13 cellular contexts compared by ENCODE assay signal in genomic region chr1:220804202-220804586, GRCh38. TPM values are rescaled to one million over a fixed set of nuclear protein-coding genes. Genes with fewer than 3 reads are reported as not detected.
DNase-seq lines count a peak whose midpoint lies in the region; ATAC-seq and TF ChIP-seq lines count a peak whose summit lies in the region.
"Had no signal": no experiment of that assay in that cellular context is flagged by ENCODE, and none has a peak within 500 bp of the region (broad histone marks: within the 10 kb centered on the region; RNA-seq: fewer than 3 reads in every experiment).

No MANE protein-coding gene starts in this region.

- H3K27ac Mint-ChIP-seq in chondrocyte (ENCODE audit: unreplicated experiment) (peak overlapping the region; percentile 85), HFFc6 (no peak overlapping the region)
- H3K27ac Mint-ChIP-seq: IgD-negative memory B cell had no signal

- peaks cover 0 to 44% of the 10 kb centered on the region in 2 donors for H3K36me3 ChIP-seq in gastroesophageal sphincter
- H3K36me3 ChIP-seq in thoracic aorta = peaks cover under 1% of the 10 kb centered on the region
- H3K36me3 ChIP-seq: BE2C had no signal

- H3K27ac ChIP-seq in gastroesophageal sphincter (peak overlapping the region; percentile 77 to 83 (median 80)), thoracic aorta (peak overlapping the region; percentile 74 to 80)

- no peak for TF ChIP-seq POLR2A in gastroesophageal sphincter (IDR thresholded peaks at IDR 0.05)

- H3K27me3 ChIP-seq in gastroesophageal sphincter (no peaks in the 10 kb centered on the region), thoracic aorta (replicated peaks; ENCODE audit: insufficient read depth) (no peaks in the 10 kb centered on the region)
- H3K27me3 ChIP-seq: BE2C had no signal

- H3K4me1 ChIP-seq in gastroesophageal sphincter = peaks cover 0 to 28% (median 3%) of the 10 kb centered on the region in 3 donors
- peaks cover 5 to 17% of the 10 kb centered on the region in 2 donors for H3K4me1 ChIP-seq in thoracic aorta (ENCODE audit: control insufficient read depth in 1 of 2, low read depth in 2 of 2)
- H3K4me1 ChIP-seq: BE2C had no signal

- TF ChIP-seq EP300 in gastroesophageal sphincter (IDR thresholded peaks at IDR 0.05) = no peak

- H3K27me3 Mint-ChIP-seq in chondrocyte (ENCODE audit: low read depth) (no peaks in the 10 kb centered on the region), HFFc6 (ENCODE audit: insufficient read depth) (peaks cover 5% of the 10 kb centered on the region)
- H3K27me3 Mint-ChIP-seq: IgD-negative memory B cell had no signal

- TF ChIP-seq CTCF in chondrocyte (IDR thresholded peaks at IDR 0.05) (no peak), gastroesophageal sphincter (IDR thresholded peaks at IDR 0.05) (peak in 3 of 4 experiments; percentile 22 to 46 (median 30)), thoracic aorta (IDR thresholded peaks at IDR 0.05) (no peak), HFFc6 (IDR thresholded peaks at IDR 0.05) (no peak)

- H3K9me3 Mint-ChIP-seq in chondrocyte (ENCODE audit: low read depth) (no peaks in the 10 kb centered on the region), HFFc6 (no peaks in the 10 kb centered on the region)
- H3K9me3 Mint-ChIP-seq: CD4-positive, alpha-beta memory T cell; IgD-negative memory B cell had no signal

- DNase-seq in chondrocyte (ENCODE audit: low spot score) (no peak), thoracic aorta (ENCODE audit: low spot score) (no peak), Ammon's horn (ENCODE audit: low spot score) (no peak), NK-92 (lab: John Stamatoyannopoulos, UW; ENCODE audit: unreplicated experiment) (no peak), HFFc6 (no peak)
- DNase-seq: BE2C, GDM1, GOT3, NCI-H1436 treated with DMSO at 0.1 percent for 48 hours had no signal

- ATAC-seq in GM18502 (IDR thresholded peaks at IDR 0.05; ENCODE audit: poor library complexity, unreplicated experiment) = peak; percentile 8
- ATAC-seq in gastroesophageal sphincter = peak; percentile 74
- ATAC-seq in thoracic aorta (ENCODE audit: insufficient number of reproducible peaks, low FRiP score, low read depth) = peak; percentile 81

- H3K4me3 Mint-ChIP-seq in chondrocyte (ENCODE audit: unreplicated experiment) (no peak overlapping the region), HFFc6 (no peak overlapping the region)
- H3K4me3 Mint-ChIP-seq: CD4-positive, alpha-beta memory T cell; IgD-negative memory B cell had no signal

- WGBS in gastroesophageal sphincter (ENCODE audit: low coverage in 1 of 2), 2 donors = 37 to 46% methylated on average over 4 to 5 of the region's 5 CpGs

- H3K4me3 ChIP-seq in gastroesophageal sphincter = peak overlapping the region in 1 of 2 donors; percentile 1
- peak overlapping the region; percentile 54 for H3K4me3 ChIP-seq in thoracic aorta

- H3K4me1 Mint-ChIP-seq in chondrocyte (ENCODE audit: low read depth) = peaks cover 37% of the 10 kb centered on the region
- H3K4me1 Mint-ChIP-seq in HFFc6 (ENCODE audit: low read depth) = no peaks in the 10 kb centered on the region
- H3K4me1 Mint-ChIP-seq: CD4-positive, alpha-beta memory T cell; IgD-negative memory B cell had no signal

- H3K36me3 Mint-ChIP-seq in chondrocyte (ENCODE audit: low read depth) (peaks cover 3% of the 10 kb centered on the region), HFFc6 (ENCODE audit: low read depth) (no peaks in the 10 kb centered on the region)
- H3K36me3 Mint-ChIP-seq: CD4-positive, alpha-beta memory T cell had no signal

- H3K9me3 ChIP-seq in gastroesophageal sphincter = no peaks in the 10 kb centered on the region
- H3K9me3 ChIP-seq in thoracic aorta = no peaks in the 10 kb centered on the region
- H3K9me3 ChIP-seq: BE2C had no signal

RNA-seq across cellular contexts. Expression of gene MTARC1, which starts 17.5 kb away (rescaled TPM):
- total RNA-seq in chondrocyte = 2.5 to 5.4 TPM (median 2.8 TPM) in 3 replicates
- 1 to 10 TPM; 3.7 to 8.1 (median 5.4) TPM for total RNA-seq in gastroesophageal sphincter
- total RNA-seq in thoracic aorta = 1 to 10 TPM; 3.6 to 3.7 TPM
- total RNA-seq in HFFc6 (2021; fragmentation: NEBNext Ultra II Directional; extraction: Animal tissue kit (Norgen Biotek cat#: 25700)) = 1 to 10 TPM; 1.1 to 1.9 (median 1.7) TPM
- total RNA-seq: CD4-positive, alpha-beta memory T cell had no signal

RNA-seq across cellular contexts. Expression of gene MTARC2, which starts 56.1 kb away (rescaled TPM):
- total RNA-seq in chondrocyte = 18.6 to 21.3 TPM (median 19.5 TPM) in 3 replicates
- 10 to 100 TPM; 13.0 to 32.5 (median 17.9) TPM for total RNA-seq in gastroesophageal sphincter
- 10 to 100 TPM; 30.4 to 32.1 TPM for total RNA-seq in thoracic aorta
- 1 to 10 TPM; 3.2 to 5.2 (median 3.8) TPM for total RNA-seq in HFFc6 (2021; fragmentation: NEBNext Ultra II Directional; extraction: Animal tissue kit (Norgen Biotek cat#: 25700))
- total RNA-seq: CD4-positive, alpha-beta memory T cell had no signal

Comparison
In these comparisons a context has a peak if more than half of its experiments do, and no peak if none do; other contexts are left out.
1. ATAC-seq: peak in every context shown above with its lines; median percentile 81 in thoracic aorta; 74 in gastroesophageal sphincter; 8 in GM18502.
2. CTCF ChIP-seq: peak in gastroesophageal sphincter (3 of 4); none in chondrocyte (single experiment), thoracic aorta (single experiment) and HFFc6 (single experiment).